25 cellular contexts compared by ENCODE assay signal in the genomic region with DNA sequence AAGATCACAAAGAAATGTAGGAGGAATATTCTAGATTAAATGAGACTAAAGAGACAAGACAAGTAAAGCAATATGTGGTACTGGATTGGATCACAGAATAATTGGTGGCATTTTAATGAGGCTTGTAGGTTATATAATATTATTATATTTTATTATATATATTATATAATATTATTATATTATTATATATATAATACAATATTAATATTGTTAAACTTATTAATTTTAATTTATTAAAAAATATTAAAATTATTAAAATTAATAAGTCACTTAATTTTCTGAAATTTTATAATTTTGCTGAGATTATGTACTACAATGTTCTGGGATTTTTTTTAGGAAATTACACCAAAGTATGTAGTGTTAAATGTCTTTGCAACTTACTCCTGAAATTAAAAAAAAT.
DNase-seq lines count a peak whose midpoint lies in the region; ATAC-seq, FAIRE-seq and TF ChIP-seq lines count a peak whose summit lies in the region.
"Had no signal": no experiment of that assay in that cellular context is flagged by ENCODE, and none has a peak within 500 bp of the region (broad histone marks: within the 10 kb centered on the region; RNA-seq: fewer than 3 reads in every experiment).

No MANE protein-coding gene starts in this region.

- H3K4me1 Mint-ChIP-seq in H9, result no peaks in the 10 kb centered on the region
- H3K4me1 Mint-ChIP-seq: CD14-positive monocyte; CD8-positive, alpha-beta memory T cell had no signal

- H3K36me3 ChIP-seq in pancreas (no peaks in the 10 kb centered on the region), trophoblast cell (ENCODE audit: control insufficient read depth in 1 of 2, insufficient read depth in 2 of 2, low read length in 2 of 2) (no peaks in the 10 kb centered on the region)
- H3K36me3 ChIP-seq: BE2C; BLaER1 treated with 17β-estradiol and CSF1 and Interleukin-3, amounts not matched to agents 10 nM and 100 nM; HAP-1 had no signal

- no peaks in the 10 kb centered on the region for H3K9me3 Mint-ChIP-seq in H9
- H3K9me3 Mint-ChIP-seq: CD14-positive monocyte; CD4-positive, alpha-beta T cell; GM23338; HFFc6 had no signal

- intact Hi-C loops in pancreas (cut with DNase I), result no loop called here

- H2BK15ac ChIP-seq in H9 (ENCODE audit: low read depth, low read length), result no peak overlapping the region

- H2AFZ ChIP-seq in trophoblast cell (ENCODE audit: insufficient read depth, low read length, poor library complexity) (no peak overlapping the region), H9 (ENCODE audit: low read length) (no peak overlapping the region)
- H2AFZ ChIP-seq: GM23338 had no signal

- H3K4me3 ChIP-seq in pancreas (no peak overlapping the region), trophoblast cell (ENCODE audit: low read depth, low read length) (no peak overlapping the region)
- H3K4me3 ChIP-seq: A549; BLaER1 treated with 17β-estradiol and CSF1 and Interleukin-3, amounts not matched to agents 10 nM and 100 nM; GM23338; HAP-1 had no signal

- no peak for TF ChIP-seq CTCF in pancreas (IDR thresholded peaks at IDR 0.05)
- TF ChIP-seq CTCF in H9 (conservative IDR thresholded peaks at IDR 0.05), result no peak

- H3K27ac ChIP-seq in pancreas, result no peak overlapping the region
- no peak overlapping the region for H3K27ac ChIP-seq in trophoblast cell (ENCODE audit: low read depth, low read length)
- H3K27ac ChIP-seq in H9 (ENCODE audit: insufficient read length, low read depth, low read length), result no peak overlapping the region
- H3K27ac ChIP-seq: 22Rv1; A549; BLaER1 treated with 17β-estradiol and CSF1 and Interleukin-3, amounts not matched to agents 10 nM and 100 nM had no signal

- FAIRE-seq in A204.1 (lab: Jason Lieb, UNC) (peak; percentile 98), TTC549 (lab: Jason Lieb, UNC) (peak; percentile 84), endometrium (lab: Jason Lieb, UNC) (peak; percentile 8), pancreas (lab: Jason Lieb, UNC) (peak; percentile 78)
- FAIRE-seq: A549, GM12891, GM18507 had no signal

- H3K23ac ChIP-seq in trophoblast cell (ENCODE audit: low read length) (no peak overlapping the region), H9 (ENCODE audit: insufficient read length, low read depth, low read length) (no peak overlapping the region)

- no peak overlapping the region for H3K56ac ChIP-seq in H9 (ENCODE audit: insufficient read length, low read depth, low read length)

- H4K12ac ChIP-seq in trophoblast cell (ENCODE audit: low read depth, low read length), result no peak overlapping the region

- DNase-seq in pancreas (no peak), trophoblast cell (no peak), H9 (no peak), DMS153 treated with DMSO at 0.1 percent for 48 hours (lab: John Stamatoyannopoulos, UW; ENCODE audit: unreplicated experiment) (no peak)
- no peak for DNase-seq in stimulated activated naive CD8-positive, alpha-beta T cell treated with anti-CD3 and anti-CD28 coated beads, Interleukin-15, Interleukin-2, amounts not matched to agents 100 U/mL and 50 U/mL, for 24 hours
- DNase-seq: ACHN; AML-193; Calu3; CD4-positive, alpha-beta T cell; CD8-positive, alpha-beta memory T cell; EL; GF-D8; HFFc6 had no signal

- H3K79me1 ChIP-seq in trophoblast cell (ENCODE audit: low read length), result peaks cover 4% of the 10 kb centered on the region
- H3K79me1 ChIP-seq in H9 (ENCODE audit: insufficient read depth, low read depth, low read length, poor library complexity, severe bottlenecking), result no peaks in the 10 kb centered on the region

- H3K14ac ChIP-seq in trophoblast cell (ENCODE audit: low read length), result no peak overlapping the region
- H3K14ac ChIP-seq in H9 (ENCODE audit: insufficient read depth, low read length), result no peak overlapping the region

- H4K91ac ChIP-seq in trophoblast cell (ENCODE audit: low read depth, low read length) (no peak overlapping the region), H9 (ENCODE audit: insufficient read length, low read depth, low read length) (no peak overlapping the region)

- no peak overlapping the region for H2BK120ac ChIP-seq in trophoblast cell (ENCODE audit: insufficient read depth, low read length, poor library complexity)
- no peak overlapping the region for H2BK120ac ChIP-seq in H9 (ENCODE audit: low read depth, low read length, poor library complexity, severe bottlenecking)

- H2BK12ac ChIP-seq in trophoblast cell (ENCODE audit: low read length) (no peak overlapping the region), H9 (ENCODE audit: insufficient read length, low read depth, low read length) (no peak overlapping the region)

- H3K27me3 ChIP-seq in pancreas (no peaks in the 10 kb centered on the region), trophoblast cell (ENCODE audit: insufficient read depth, low read length) (no peaks in the 10 kb centered on the region), H9 (ENCODE audit: insufficient read depth, low read length) (no peaks in the 10 kb centered on the region)
- H3K27me3 ChIP-seq: BE2C; BLaER1 treated with 17β-estradiol and CSF1 and Interleukin-3, amounts not matched to agents 10 nM and 100 nM had no signal

- H3K27me3 Mint-ChIP-seq in H9 (ENCODE audit: low read depth), result no peaks in the 10 kb centered on the region
- H3K27me3 Mint-ChIP-seq: CD4-positive, alpha-beta T cell; CD8-positive, alpha-beta memory T cell had no signal

- H3K4me1 ChIP-seq in pancreas (no peaks in the 10 kb centered on the region), trophoblast cell (ENCODE audit: control insufficient read depth in 1 of 2, insufficient read depth in 2 of 2, low read length in 2 of 2) (no peaks in the 10 kb centered on the region), H9 (ENCODE audit: insufficient read depth, low read length) (no peaks in the 10 kb centered on the region)
- H3K4me1 ChIP-seq: BLaER1 treated with 17β-estradiol and CSF1 and Interleukin-3, amounts not matched to agents 10 nM and 100 nM; HAP-1 had no signal

- H2BK20ac ChIP-seq in H9 (ENCODE audit: low read depth, low read length, poor library complexity, severe bottlenecking), result no peak overlapping the region

- no peaks in the 10 kb centered on the region for H3K36me3 Mint-ChIP-seq in H9 (ENCODE audit: insufficient read depth in 1 of 3, low read depth in 3 of 3)
- H3K36me3 Mint-ChIP-seq: CD14-positive monocyte; CD8-positive, alpha-beta memory T cell had no signal

- H3K9ac ChIP-seq in trophoblast cell (ENCODE audit: low read length), result no peak overlapping the region
- H3K9ac ChIP-seq in H9 (ENCODE audit: extremely low read depth, insufficient read length, low read length), result no peak overlapping the region
- H3K9ac ChIP-seq: BLaER1 treated with 17β-estradiol and CSF1 and Interleukin-3, amounts not matched to agents 10 nM and 100 nM had no signal

- H2BK5ac ChIP-seq in trophoblast cell (ENCODE audit: low read depth, low read length, poor library complexity) (no peak overlapping the region), H9 (ENCODE audit: insufficient read length, low read length) (no peak overlapping the region)

- no peaks in the 10 kb centered on the region for H3K9me3 ChIP-seq in pancreas
- no peaks in the 10 kb centered on the region for H3K9me3 ChIP-seq in trophoblast cell (ENCODE audit: insufficient read depth, low read depth, low read length)
- no peaks in the 10 kb centered on the region for H3K9me3 ChIP-seq in H9 (ENCODE audit: control insufficient read depth, low read depth, low read length)
- H3K9me3 ChIP-seq: A549; BE2C; BLaER1 treated with 17β-estradiol and CSF1 and Interleukin-3, amounts not matched to agents 10 nM and 100 nM; HAP-1 had no signal

- no peaks in the 10 kb centered on the region for H4K20me1 ChIP-seq in H9 (ENCODE audit: control insufficient read depth, insufficient read depth, insufficient read length)
- H4K20me1 ChIP-seq: BLaER1 treated with 17β-estradiol and CSF1 and Interleukin-3, amounts not matched to agents 10 nM and 100 nM had no signal

- no peaks in the 10 kb centered on the region for H3K23me2 ChIP-seq in H9 (ENCODE audit: insufficient read length, low read depth, low read length, poor library complexity, severe bottlenecking)

- H3K4me3 Mint-ChIP-seq in H9, result no peak overlapping the region
- H3K4me3 Mint-ChIP-seq: CD14-positive monocyte; CD4-positive, alpha-beta T cell; CD8-positive, alpha-beta memory T cell; GM23338; HFFc6 had no signal

- H4K5ac ChIP-seq in H9 (ENCODE audit: insufficient read length, low read depth, low read length), result no peak overlapping the region

- H3T11ph ChIP-seq in H9 (ENCODE audit: low read length), result no peak overlapping the region

- H2AK5ac ChIP-seq in trophoblast cell (ENCODE audit: low read length), result no peak overlapping the region
- H2AK5ac ChIP-seq in H9 (ENCODE audit: insufficient read length, low read length), result no peak overlapping the region

- no peaks in the 10 kb centered on the region for H3K79me2 ChIP-seq in trophoblast cell (ENCODE audit: control insufficient read depth, insufficient read depth, low read length, poor library complexity)
- H3K79me2 ChIP-seq in H9 (ENCODE audit: insufficient read depth, low read length), result no peaks in the 10 kb centered on the region

- H3K4me2 ChIP-seq in trophoblast cell (ENCODE audit: low read length) (no peak overlapping the region), H9 (ENCODE audit: insufficient read depth, insufficient read length, low read length) (no peak overlapping the region)
- H3K4me2 ChIP-seq: A549; BLaER1 treated with 17β-estradiol and CSF1 and Interleukin-3, amounts not matched to agents 10 nM and 100 nM; GM23338 had no signal

- H4K8ac ChIP-seq in trophoblast cell (ENCODE audit: low read depth, low read length) (no peak overlapping the region), H9 (replicated peaks; ENCODE audit: insufficient read length, low read depth, low read length) (no peak overlapping the region)

- ATAC-seq in pancreas, result no peak
- ATAC-seq in stimulated activated naive CD8-positive, alpha-beta T cell treated with anti-CD3 and anti-CD28 coated beads, Interleukin-15, Interleukin-2, amounts not matched to agents 100 U/mL and 50 U/mL, for 24 hours, result no peak
- ATAC-seq: A549, GM23338 had no signal

- H3K18ac ChIP-seq in trophoblast cell (ENCODE audit: low read length), result no peak overlapping the region
- no peak overlapping the region for H3K18ac ChIP-seq in H9 (ENCODE audit: insufficient read length, low read depth, low read length)

- no peak overlapping the region for H3K27ac Mint-ChIP-seq in H9
- H3K27ac Mint-ChIP-seq: CD14-positive monocyte; CD4-positive, alpha-beta T cell; CD8-positive, alpha-beta memory T cell; GM23338; HFFc6 had no signal

- H3K4ac ChIP-seq in trophoblast cell (ENCODE audit: low read depth, low read length) (no peak overlapping the region), H9 (ENCODE audit: low read depth, low read length) (no peak overlapping the region)
